1 cellular context compared by ENCODE assay signal in the genomic region with DNA sequence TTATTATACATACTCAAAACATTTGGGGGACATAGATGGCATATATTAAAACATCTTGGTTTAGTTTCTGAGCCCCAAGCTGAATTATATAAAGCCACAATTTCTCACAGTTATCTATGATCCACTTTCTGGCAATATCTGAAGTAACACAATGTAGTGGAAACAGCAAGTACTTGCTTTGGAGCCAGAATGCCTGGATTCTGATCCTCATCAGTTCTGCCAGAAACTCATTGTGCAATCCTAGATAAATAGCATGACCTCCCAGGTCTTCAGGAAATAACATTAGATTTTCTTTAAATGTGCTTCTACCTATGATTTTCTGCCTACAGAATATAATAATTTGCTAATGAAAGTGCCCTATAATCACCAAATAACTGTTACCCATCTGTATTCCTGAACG.
TF ChIP-seq lines count a peak whose summit lies in the region.

No MANE protein-coding gene starts in this region.

TF ChIP-seq in liver, 16 proteins besides CTCF, POLR2A, EP300 and RAD21 (continued from another document):
- TF ChIP-seq REST (IDR thresholded peaks at IDR 0.05): no peak
- peak; percentile 15 for TF ChIP-seq HNF4G (IDR thresholded peaks at IDR 0.05)
- TF ChIP-seq, protein P1, sequence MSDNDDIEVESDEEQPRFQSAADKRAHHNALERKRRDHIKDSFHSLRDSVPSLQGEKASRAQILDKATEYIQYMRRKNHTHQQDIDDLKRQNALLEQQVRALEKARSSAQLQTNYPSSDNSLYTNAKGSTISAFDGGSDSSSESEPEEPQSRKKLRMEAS (IDR thresholded peaks at IDR 0.05): peak; percentile 40
- TF ChIP-seq SP1 (IDR thresholded peaks at IDR 0.05): peak; percentile 28
- peak; percentile 37 to 62 for TF ChIP-seq RXRA (IDR thresholded peaks at IDR 0.05)
- peak; percentile 69 for TF ChIP-seq FOXA2 (IDR thresholded peaks at IDR 0.05)
- peak; percentile 32 for TF ChIP-seq YY1 (IDR thresholded peaks at IDR 0.05)
- TF ChIP-seq GABPA (IDR thresholded peaks at IDR 0.05 in 1 of 2, conservative IDR thresholded peaks at IDR 0.05 in 1 of 2): peak in 1 of 2 donors; percentile 24
- peak; percentile 45 for TF ChIP-seq ZBTB33 (IDR thresholded peaks at IDR 0.05)
- TF ChIP-seq FOXA1 (IDR thresholded peaks at IDR 0.05): peak; percentile 56
- peak; percentile 59 to 76 for TF ChIP-seq HNF4A (conservative IDR thresholded peaks at IDR 0.05)
- peak; percentile 16 to 60 for TF ChIP-seq JUND (IDR thresholded peaks at IDR 0.05)
